ENCODE assay signal across 8 cellular contexts in the genomic region with DNA sequence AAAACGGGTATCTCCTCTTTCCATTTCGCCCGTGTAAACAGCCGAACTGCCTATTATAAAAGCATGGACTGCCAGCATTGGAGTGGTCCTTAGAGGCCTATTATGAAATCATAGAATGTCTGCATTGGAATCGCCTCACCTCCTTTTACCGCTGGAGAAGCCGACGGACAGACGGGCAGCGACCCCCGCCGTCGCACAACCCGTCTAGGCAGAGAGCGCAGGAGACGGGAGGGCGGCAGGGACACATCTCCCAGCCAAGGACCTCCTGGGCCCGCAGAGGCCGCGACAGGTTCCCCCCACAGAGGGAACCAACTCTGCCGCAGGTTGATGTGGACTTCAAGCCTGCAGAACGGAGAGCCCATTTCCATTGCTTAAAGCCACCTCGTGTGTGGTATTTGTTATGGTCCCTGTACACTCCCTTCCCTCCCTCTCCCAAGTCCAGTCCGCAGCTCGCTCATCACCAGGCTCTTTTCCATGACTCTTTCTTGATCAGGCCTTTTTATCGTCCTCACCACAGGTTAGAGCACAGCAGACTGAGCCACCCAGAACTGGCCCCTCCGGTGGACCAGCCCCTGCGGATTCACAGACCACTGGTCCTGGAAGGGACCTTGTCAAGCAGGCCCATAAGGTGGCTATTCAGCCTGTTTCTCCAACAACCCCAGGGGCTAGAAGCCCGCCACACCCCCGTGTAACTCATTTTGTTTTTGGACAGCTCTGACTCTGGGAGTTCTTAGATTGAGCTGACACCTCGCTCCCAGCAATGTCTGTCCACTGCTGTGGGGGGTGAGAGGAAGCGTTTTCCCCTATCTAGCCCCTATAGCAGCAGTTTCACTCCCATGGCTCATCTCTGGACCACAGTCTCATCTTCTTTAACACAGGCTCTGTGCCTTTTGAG. TPM values are rescaled to one million over a fixed set of nuclear protein-coding genes. Genes with fewer than 3 reads are reported as not detected.
DNase-seq lines count a peak whose midpoint lies in the region; ATAC-seq and TF ChIP-seq lines count a peak whose summit lies in the region.

No MANE protein-coding gene starts in this region.

- intact Hi-C loops in dorsolateral prefrontal cortex (cut with DNase I), result loop anchor here in 1 of 2 donors (5.0 kb wide), 1 partner anchor 33 kb away; no protein-coding TSS in a partner anchor

- TF ChIP-seq CTCF in SK-N-SH (IDR thresholded peaks at IDR 0.05) (no peak), dorsolateral prefrontal cortex (IDR thresholded peaks at IDR 0.05 in 54 of 56, conservative IDR thresholded peaks at IDR 0.05 in 2 of 56; ENCODE audit: low read depth in 1 of 56, partially characterized antibody in 56 of 56) (peak in 1 of 56 donors; percentile 1)

- POLR2A ChIA-PET in SK-N-SH (lab: Yijun Ruan, JAX), result interaction anchor here (1.0 to 1.7 kb wide), 2 partner anchors 101 to 273 kb away, joined by 3 to 10 read pairs; a partner anchor contains a TSS

- H3K79me2 ChIP-seq in SK-N-SH (ENCODE audit: insufficient read depth), result peaks cover 41% of the 10 kb centered on the region

- CTCF ChIA-PET in SK-N-SH (lab: Yijun Ruan, JAX), result interaction anchor here (0.9 to 3.0 kb wide), 5 partner anchors 17 to 315 kb away, joined by 3 to 20 read pairs (median 5); a partner anchor contains a TSS

- no peak for TF ChIP-seq RAD21 in SK-N-SH (IDR thresholded peaks at IDR 0.05; ENCODE audit: low read length)

- DNase-seq in SK-N-SH (no peak), NCI-H69 (lab: John Stamatoyannopoulos, UW) (peak; percentile 75), dorsolateral prefrontal cortex (peak in 1 of 10 donors; percentile 44), NOMO-1 treated with dmso at 0.1 percent for 144 hours (lab: John Stamatoyannopoulos, UW; ENCODE audit: unreplicated experiment) (no peak)

- peak overlapping the region in 1 of 2 experiments; percentile 67; a peak in 1 of 4 replicates for H3K27ac ChIP-seq in SK-N-SH (ENCODE audit: low read depth in 2 of 2, low read length in 1 of 2)
- peak overlapping the region in 55 of 59 donors; percentile 15 to 92 (median 81) for H3K27ac ChIP-seq in dorsolateral prefrontal cortex

- WGBS in SK-N-SH (ENCODE audit: low lambda C conversion rate), result 52% methylated on average over 21 of the region's 32 CpGs

- H3K9me3 ChIP-seq in SK-N-SH (no peaks in the 10 kb centered on the region), mucosa of stomach (ENCODE audit: control insufficient read depth, low read length) (no peaks in the 10 kb centered on the region)

- peak overlapping the region; percentile 89 to 94 for H3K4me3 ChIP-seq in SK-N-SH (ENCODE audit: low read depth in 2 of 2, low read length in 1 of 2)
- peak overlapping the region; percentile 59 to 100 (median 88) for H3K4me3 ChIP-seq in dorsolateral prefrontal cortex
- peak overlapping the region; percentile 81 for H3K4me3 ChIP-seq in mucosa of stomach (ENCODE audit: low read length)

- no peak; the same call in 1 of the 3 replicates for ATAC-seq in SK-N-SH treated with all-trans-retinoic acid at 6 μM for 48 hours
- ATAC-seq in GM18520 (IDR thresholded peaks at IDR 0.05; ENCODE audit: unreplicated experiment), result no peak
- ATAC-seq in HG03159 (IDR thresholded peaks at IDR 0.05; ENCODE audit: unreplicated experiment), result no peak

- H3K4me1 ChIP-seq in SK-N-SH (ENCODE audit: control insufficient read depth in 1 of 2, insufficient read depth in 2 of 2, low read depth in 1 of 2, low read length in 1 of 2) (peaks cover 23 to 24% of the 10 kb centered on the region in 2 experiments), mucosa of stomach (ENCODE audit: control insufficient read depth, insufficient read depth, low read length) (peaks cover 31% of the 10 kb centered on the region)

- H2AFZ ChIP-seq in SK-N-SH (ENCODE audit: low read depth), result peak overlapping the region; percentile 94

- TF ChIP-seq EP300 in SK-N-SH (IDR thresholded peaks at IDR 0.05; ENCODE audit: borderline replicate concordance in 1 of 2, low read depth in 1 of 2, low read length in 1 of 2), result no peak

- H3K36me3 ChIP-seq in SK-N-SH (replicated peaks in 1 of 2; ENCODE audit: control insufficient read depth in 1 of 2, insufficient read depth in 2 of 2, low read length in 1 of 2) (no peaks in the 10 kb centered on the region), mucosa of stomach (ENCODE audit: control insufficient read depth, insufficient read depth, low read length) (no peaks in the 10 kb centered on the region)

- H4K20me1 ChIP-seq in SK-N-SH (ENCODE audit: insufficient read depth), result peaks cover 30% of the 10 kb centered on the region

- H3K9ac ChIP-seq in SK-N-SH (peak overlapping the region; percentile 89; the same call in 1 of the 2 replicates), mucosa of stomach (ENCODE audit: low read length) (peak overlapping the region; percentile 83)

- H3K4me2 ChIP-seq in SK-N-SH, result peak overlapping the region; percentile 86

- H3K27me3 ChIP-seq in SK-N-SH (ENCODE audit: insufficient read depth), result no peaks in the 10 kb centered on the region
- H3K27me3 ChIP-seq in dorsolateral prefrontal cortex, result no peaks in the 10 kb centered on the region
- peaks cover 6% of the 10 kb centered on the region for H3K27me3 ChIP-seq in mucosa of stomach (ENCODE audit: control insufficient read depth, insufficient read depth, low read length)

- peaks cover 15% of the 10 kb centered on the region for H3F3A ChIP-seq in SK-N-SH (replicated peaks; ENCODE audit: insufficient read depth)

- H3K9me2 ChIP-seq in SK-N-SH, result no peaks in the 10 kb centered on the region

TF ChIP-seq in SK-N-SH, 30 proteins besides CTCF, POLR2A, EP300 and RAD21:
- TF ChIP-seq TAF1 (IDR thresholded peaks at IDR 0.05; ENCODE audit: borderline replicate concordance, low read depth, low read length) (no peak), YY1 (IDR thresholded peaks at IDR 0.05; ENCODE audit: low read depth) (no peak), GABPA (IDR thresholded peaks at IDR 0.05; ENCODE audit: low read depth) (no peak), CHD2 (IDR thresholded peaks at IDR 0.05; ENCODE audit: low read length, partially characterized antibody) (no peak)

TF ChIP-seq in SK-N-SH treated with all-trans-retinoic acid at 6 μM for 48 hours, 23 proteins besides CTCF, POLR2A, EP300 and RAD21 (continues in another document):
- TF ChIP-seq, protein P1, sequence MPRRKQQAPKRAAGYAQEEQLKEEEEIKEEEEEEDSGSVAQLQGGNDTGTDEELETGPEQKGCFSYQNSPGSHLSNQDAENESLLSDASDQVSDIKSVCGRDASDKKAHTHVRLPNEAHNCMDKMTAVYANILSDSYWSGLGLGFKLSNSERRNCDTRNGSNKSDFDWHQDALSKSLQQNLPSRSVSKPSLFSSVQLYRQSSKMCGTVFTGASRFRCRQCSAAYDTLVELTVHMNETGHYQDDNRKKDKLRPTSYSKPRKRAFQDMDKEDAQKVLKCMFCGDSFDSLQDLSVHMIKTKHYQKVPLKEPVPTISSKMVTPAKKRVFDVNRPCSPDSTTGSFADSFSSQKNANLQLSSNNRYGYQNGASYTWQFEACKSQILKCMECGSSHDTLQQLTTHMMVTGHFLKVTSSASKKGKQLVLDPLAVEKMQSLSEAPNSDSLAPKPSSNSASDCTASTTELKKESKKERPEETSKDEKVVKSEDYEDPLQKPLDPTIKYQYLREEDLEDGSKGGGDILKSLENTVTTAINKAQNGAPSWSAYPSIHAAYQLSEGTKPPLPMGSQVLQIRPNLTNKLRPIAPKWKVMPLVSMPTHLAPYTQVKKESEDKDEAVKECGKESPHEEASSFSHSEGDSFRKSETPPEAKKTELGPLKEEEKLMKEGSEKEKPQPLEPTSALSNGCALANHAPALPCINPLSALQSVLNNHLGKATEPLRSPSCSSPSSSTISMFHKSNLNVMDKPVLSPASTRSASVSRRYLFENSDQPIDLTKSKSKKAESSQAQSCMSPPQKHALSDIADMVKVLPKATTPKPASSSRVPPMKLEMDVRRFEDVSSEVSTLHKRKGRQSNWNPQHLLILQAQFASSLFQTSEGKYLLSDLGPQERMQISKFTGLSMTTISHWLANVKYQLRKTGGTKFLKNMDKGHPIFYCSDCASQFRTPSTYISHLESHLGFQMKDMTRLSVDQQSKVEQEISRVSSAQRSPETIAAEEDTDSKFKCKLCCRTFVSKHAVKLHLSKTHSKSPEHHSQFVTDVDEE (CRISPR knock-in tag; IDR thresholded peaks at IDR 0.05), result no peak
- no peak for TF ChIP-seq ARNTL (CRISPR knock-in tag; IDR thresholded peaks at IDR 0.05; ENCODE audit: borderline replicate concordance, low read depth)
- TF ChIP-seq, protein P2, sequence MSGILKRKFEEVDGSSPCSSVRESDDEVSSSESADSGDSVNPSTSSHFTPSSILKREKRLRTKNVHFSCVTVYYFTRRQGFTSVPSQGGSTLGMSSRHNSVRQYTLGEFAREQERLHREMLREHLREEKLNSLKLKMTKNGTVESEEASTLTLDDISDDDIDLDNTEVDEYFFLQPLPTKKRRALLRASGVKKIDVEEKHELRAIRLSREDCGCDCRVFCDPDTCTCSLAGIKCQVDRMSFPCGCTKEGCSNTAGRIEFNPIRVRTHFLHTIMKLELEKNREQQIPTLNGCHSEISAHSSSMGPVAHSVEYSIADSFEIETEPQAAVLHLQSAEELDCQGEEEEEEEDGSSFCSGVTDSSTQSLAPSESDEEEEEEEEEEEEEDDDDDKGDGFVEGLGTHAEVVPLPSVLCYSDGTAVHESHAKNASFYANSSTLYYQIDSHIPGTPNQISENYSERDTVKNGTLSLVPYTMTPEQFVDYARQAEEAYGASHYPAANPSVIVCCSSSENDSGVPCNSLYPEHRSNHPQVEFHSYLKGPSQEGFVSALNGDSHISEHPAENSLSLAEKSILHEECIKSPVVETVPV (CRISPR knock-in tag; IDR thresholded peaks at IDR 0.05), result no peak
- TF ChIP-seq TCF4 (CRISPR knock-in tag; IDR thresholded peaks at IDR 0.05; ENCODE audit: borderline replicate concordance), result no peak
- no peak for TF ChIP-seq SNAI2 (CRISPR knock-in tag; IDR thresholded peaks at IDR 0.05)
- TF ChIP-seq, protein P3, sequence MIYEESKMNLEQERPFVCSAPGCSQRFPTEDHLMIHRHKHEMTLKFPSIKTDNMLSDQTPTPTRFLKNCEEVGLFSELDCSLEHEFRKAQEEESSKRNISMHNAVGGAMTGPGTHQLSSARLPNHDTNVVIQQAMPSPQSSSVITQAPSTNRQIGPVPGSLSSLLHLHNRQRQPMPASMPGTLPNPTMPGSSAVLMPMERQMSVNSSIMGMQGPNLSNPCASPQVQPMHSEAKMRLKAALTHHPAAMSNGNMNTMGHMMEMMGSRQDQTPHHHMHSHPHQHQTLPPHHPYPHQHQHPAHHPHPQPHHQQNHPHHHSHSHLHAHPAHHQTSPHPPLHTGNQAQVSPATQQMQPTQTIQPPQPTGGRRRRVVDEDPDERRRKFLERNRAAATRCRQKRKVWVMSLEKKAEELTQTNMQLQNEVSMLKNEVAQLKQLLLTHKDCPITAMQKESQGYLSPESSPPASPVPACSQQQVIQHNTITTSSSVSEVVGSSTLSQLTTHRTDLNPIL (CRISPR knock-in tag; IDR thresholded peaks at IDR 0.05; ENCODE audit: low read depth), result no peak

RNA-seq across cellular contexts. Expression of a gene that starts 0.8 kb away (rescaled TPM):
- polyA plus RNA-seq in SK-N-SH (2012; rRNA removed), result 6.9 and 8.1 TPM in 2 replicates
- polyA plus RNA-seq in SK-N-SH (2012; cell fraction: cytosol; rRNA removed), result 8.5 and 11.4 TPM in 2 replicates
- 8.0 and 9.9 TPM in 2 replicates for polyA plus RNA-seq in SK-N-SH (2012; cell fraction: nucleus; rRNA removed)
- 10 to 100 TPM; 25.2 to 68.8 (median 47.3) TPM for total RNA-seq in dorsolateral prefrontal cortex

RNA-seq across cellular contexts. Expression of a gene that starts 39.9 kb away (rescaled TPM):
- 0.05 TPM in 1 of 2 replicates, not detected in the other for polyA plus RNA-seq in SK-N-SH (2012; rRNA removed)
- polyA plus RNA-seq in SK-N-SH (2012; cell fraction: cytosol; rRNA removed), result 0.10 and 0.12 TPM in 2 replicates
- polyA plus RNA-seq in SK-N-SH (2012; cell fraction: nucleus; rRNA removed), result not detected in 2 replicates
- 1,000 to 10,000 TPM in 1 of 120 experiments, 100 to 1,000 TPM in 119; 145 to 1,164 (median 402) TPM for total RNA-seq in dorsolateral prefrontal cortex
